Comparison of ENCODE assay signal across 1 cellular context in genomic region chr18:48060346-48060745, GRCh38.
TF ChIP-seq lines count a peak whose summit lies in the region.

No MANE protein-coding gene starts in this region.

TF ChIP-seq in HepG2, 621 proteins besides CTCF, POLR2A, EP300 and RAD21 (continued from another document):
- TF ChIP-seq KIAA2018 (CRISPR knock-in tag; IDR thresholded peaks at IDR 0.05; ENCODE audit: borderline replicate concordance): no peak
